8 cellular contexts compared by ENCODE assay signal in genomic region chr19:42129399-42130253, GRCh38. TPM values are rescaled to one million over a fixed set of nuclear protein-coding genes. Genes with fewer than 3 reads are reported as not detected.
DNase-seq lines count a peak whose midpoint lies in the region; ATAC-seq and TF ChIP-seq lines count a peak whose summit lies in the region.

No MANE protein-coding gene starts in this region.

- peak; percentile 45 for DNase-seq in BE2C
- peak; percentile 80 for DNase-seq in medulla oblongata (ENCODE audit: extremely low spot score)
- no peak for DNase-seq in stimulated activated CD4-positive, alpha-beta T cell treated with anti-CD3 and anti-CD28 coated beads, Interleukin-2, amount 100 ng/mL, for 24 hours
- DNase-seq in activated CD4-positive, alpha-beta T cell treated with anti-CD3 and anti-CD28 coated beads for 1 hour: no peak

- H3K4me1 Mint-ChIP-seq in activated T-helper 17 cell treated with anti-CD3 and anti-CD28 coated beads, Interleukin-2, amount 50 U/mL, for 72 hours: peaks cover 51% of the 10 kb centered on the region

- no peak for TF ChIP-seq CTCF in BE2C (IDR thresholded peaks at IDR 0.05; ENCODE audit: low read depth, low read length)

- peaks cover 4% of the 10 kb centered on the region; the same call in 1 of the 2 replicates for H3K27me3 ChIP-seq in BE2C

- H3K9me3 Mint-ChIP-seq in activated T-helper 17 cell treated with anti-CD3 and anti-CD28 coated beads, Interleukin-2, amount 50 U/mL, for 72 hours: no peaks in the 10 kb centered on the region

- H3K36me3 ChIP-seq in BE2C: no peaks in the 10 kb centered on the region

- H3K27ac Mint-ChIP-seq in activated T-helper 17 cell treated with anti-CD3 and anti-CD28 coated beads, Interleukin-2, amount 50 U/mL, for 72 hours: peak overlapping the region; percentile 92

- no peaks in the 10 kb centered on the region; the same call in 1 of the 2 replicates for H3K9me3 ChIP-seq in BE2C

- H3K4me3 Mint-ChIP-seq in activated T-helper 17 cell treated with anti-CD3 and anti-CD28 coated beads, Interleukin-2, amount 50 U/mL, for 72 hours: peak overlapping the region; percentile 96

- H3K4me3 ChIP-seq in BE2C (ENCODE audit: low read depth, low read length): no peak overlapping the region

- H3K4me1 ChIP-seq in BE2C: no peaks in the 10 kb centered on the region

- H3K36me3 Mint-ChIP-seq in activated T-helper 17 cell treated with anti-CD3 and anti-CD28 coated beads, Interleukin-2, amount 50 U/mL, for 72 hours (ENCODE audit: low read depth): peaks cover 52% of the 10 kb centered on the region

- H3K27me3 Mint-ChIP-seq in activated T-helper 17 cell treated with anti-CD3 and anti-CD28 coated beads, Interleukin-2, amount 50 U/mL, for 72 hours: no peaks in the 10 kb centered on the region

- peak; percentile 46 for ATAC-seq in GM19043 (IDR thresholded peaks at IDR 0.05; ENCODE audit: low read depth, unreplicated experiment)
- ATAC-seq in HG03159 (IDR thresholded peaks at IDR 0.05; ENCODE audit: unreplicated experiment): peak; percentile 49
- ATAC-seq in activated T-helper 17 cell treated with anti-CD3 and anti-CD28 coated beads, Interleukin-2, amount 50 U/mL, for 72 hours (replicated peaks): no peak
- ATAC-seq in GM21717 (IDR thresholded peaks at IDR 0.05; ENCODE audit: unreplicated experiment): no peak

RNA-seq across cellular contexts. Expression of gene POU2F2, which starts 2.6 kb away (rescaled TPM):
- polyA plus RNA-seq in BE2C (2012; ENCODE audit: insufficient read depth, insufficient read length, low read depth): 3.4 TPM
- total RNA-seq in activated T-helper 17 cell treated with anti-CD3 and anti-CD28 coated beads, Interleukin-2, amount 50 U/mL, for 72 hours: 10 to 100 TPM; 33.1 to 95.9 TPM

RNA-seq across cellular contexts. Expression of gene ZNF574, which starts 53.7 kb away (rescaled TPM):
- 63.4 TPM for polyA plus RNA-seq in BE2C (2012; ENCODE audit: insufficient read depth, insufficient read length, low read depth)
- total RNA-seq in activated T-helper 17 cell treated with anti-CD3 and anti-CD28 coated beads, Interleukin-2, amount 50 U/mL, for 72 hours: 10 to 100 TPM; 12.1 to 12.5 TPM

RNA-seq across cellular contexts. Expression of gene GRIK5, which starts 59.6 kb away (rescaled TPM):
- polyA plus RNA-seq in BE2C (2012; ENCODE audit: insufficient read depth, insufficient read length, low read depth): 29.2 TPM
- total RNA-seq in activated T-helper 17 cell treated with anti-CD3 and anti-CD28 coated beads, Interleukin-2, amount 50 U/mL, for 72 hours: 1 to 10 TPM in 1 of 2 donors, under 1 TPM in 1; 0.37 to 1.7 TPM

Comparison
In these comparisons a context has a peak if more than half of its experiments do, and no peak if none do; other contexts are left out.
1. DNase-seq: peak in BE2C (single experiment) and medulla oblongata (single experiment); none in stimulated activated CD4-positive, alpha-beta T cell treated with anti-CD3 and anti-CD28 coated beads, Interleukin-2, amount 100 ng/mL, for 24 hours (0 of 2) and activated CD4-positive, alpha-beta T cell treated with anti-CD3 and anti-CD28 coated beads for 1 hour (single experiment).
2. ATAC-seq: peak in GM19043 (single experiment) and HG03159 (single experiment); none in activated T-helper 17 cell treated with anti-CD3 and anti-CD28 coated beads, Interleukin-2, amount 50 U/mL, for 72 hours (single experiment) and GM21717 (single experiment).